ENCODE assay signal across 18 cellular contexts in genomic region chr17:73991260-73991659, GRCh38.
DNase-seq lines count a peak whose midpoint lies in the region; ATAC-seq and TF ChIP-seq lines count a peak whose summit lies in the region.
"Had no signal": no experiment of that assay in that cellular context is flagged by ENCODE, and none has a peak within 500 bp of the region (broad histone marks: within the 10 kb centered on the region; RNA-seq: fewer than 3 reads in every experiment).

No MANE protein-coding gene starts in this region.

- H3K4me1 ChIP-seq in heart right ventricle = no peaks in the 10 kb centered on the region
- H3K4me1 ChIP-seq: Peyer's patch had no signal

- H3K4me3 Mint-ChIP-seq in activated T-helper 1 cell treated with anti-CD3 and anti-CD28 coated beads, Interleukin-12 subunit alpha, Interleukin-12 subunit beta, Interleukin-2, Interleukin-4 antibody, amounts not matched to agents 30 ng/mL and 10 ng/mL and 1 ng/mL, durations not matched to agents 14 hours and 24 hours and 36 hours = no peak overlapping the region
- H3K4me3 Mint-ChIP-seq: CD4-positive, alpha-beta T cell; IgD-negative memory B cell; T-helper 1 cell treated with Interleukin-12 subunit alpha and Interleukin-12 subunit beta and Interleukin-4 antibody, amounts not matched to agents 30 μg/mL and 1 μg/mL, for 36 hours had no signal

- no peaks in the 10 kb centered on the region for H3K9me3 ChIP-seq in heart right ventricle
- H3K9me3 ChIP-seq: Peyer's patch had no signal

- H3K36me3 Mint-ChIP-seq in activated T-helper 1 cell treated with anti-CD3 and anti-CD28 coated beads, Interleukin-12 subunit alpha, Interleukin-12 subunit beta, Interleukin-2, Interleukin-4 antibody, amounts not matched to agents 30 ng/mL and 10 ng/mL and 1 ng/mL, durations not matched to agents 14 hours and 24 hours and 36 hours (ENCODE audit: low read depth) = no peaks in the 10 kb centered on the region
- H3K36me3 Mint-ChIP-seq: IgD-negative memory B cell had no signal

- ATAC-seq in heart right ventricle = no peak
- no peak for ATAC-seq in GM19324 (IDR thresholded peaks at IDR 0.05; ENCODE audit: low FRiP score, unreplicated experiment)
- ATAC-seq in HG02763 (IDR thresholded peaks at IDR 0.05; ENCODE audit: unreplicated experiment) = no peak
- ATAC-seq: SK-N-SH treated with all-trans-retinoic acid at 6 μM for 48 hours had no signal

- H3K27me3 ChIP-seq in H7 (ENCODE audit: control insufficient read depth, insufficient read depth, low read length) (no peaks in the 10 kb centered on the region), heart right ventricle (peaks cover 0 to 62% (median 34%) of the 10 kb centered on the region in 7 donors)
- H3K27me3 ChIP-seq: Peyer's patch had no signal

- H3K36me3 ChIP-seq in H7 (replicated peaks; ENCODE audit: control insufficient read depth, insufficient read depth, low read length) = no peaks in the 10 kb centered on the region
- H3K36me3 ChIP-seq in heart right ventricle = no peaks in the 10 kb centered on the region
- H3K36me3 ChIP-seq: Peyer's patch had no signal

- DNase-seq in COLO668 (lab: John Stamatoyannopoulos, UW; ENCODE audit: unreplicated experiment) = peak; percentile 4
- DNase-seq in H7 = peak; percentile 46
- peak; percentile 83 to 95 for DNase-seq in NCI-H526 (lab: John Stamatoyannopoulos, UW)
- DNase-seq in islet precursor cell = peak; percentile 76
- no peak for DNase-seq in heart right ventricle
- no peak for DNase-seq in activated T-helper 1 cell treated with anti-CD3 and anti-CD28 coated beads, Interleukin-12 subunit alpha, Interleukin-12 subunit beta, Interleukin-2, Interleukin-4 antibody, amounts not matched to agents 30 ng/mL and 10 ng/mL and 1 ng/mL, durations not matched to agents 14 hours and 24 hours and 36 hours (ENCODE audit: low spot score)
- DNase-seq: AML-193; CD4-positive, alpha-beta T cell; HCEC 1CT; NCI-H2107; NCI-H524 treated with DMSO at 0.1 percent for 48 hours; Peyer's patch; Right ventricle myocardium superior had no signal

- intact Hi-C loops in heart right ventricle (cut with DNase I) = no loop called here
- intact Hi-C loops in activated T-helper 1 cell treated with anti-CD3 and anti-CD28 coated beads, Interleukin-12 subunit alpha, Interleukin-12 subunit beta, Interleukin-2, Interleukin-4 antibody, amounts not matched to agents 30 ng/mL and 10 ng/mL and 1 ng/mL, durations not matched to agents 14 hours and 24 hours and 36 hours (cut with micrococcal nuclease) = no loop called here

- no peak overlapping the region for H3K27ac ChIP-seq in heart right ventricle
- H3K27ac ChIP-seq: Peyer's patch had no signal

- H3K27me3 Mint-ChIP-seq in activated T-helper 1 cell treated with anti-CD3 and anti-CD28 coated beads, Interleukin-12 subunit alpha, Interleukin-12 subunit beta, Interleukin-2, Interleukin-4 antibody, amounts not matched to agents 30 ng/mL and 10 ng/mL and 1 ng/mL, durations not matched to agents 14 hours and 24 hours and 36 hours (ENCODE audit: insufficient read depth) = no peaks in the 10 kb centered on the region

- no peak overlapping the region for H3K27ac Mint-ChIP-seq in activated T-helper 1 cell treated with anti-CD3 and anti-CD28 coated beads, Interleukin-12 subunit alpha, Interleukin-12 subunit beta, Interleukin-2, Interleukin-4 antibody, amounts not matched to agents 30 ng/mL and 10 ng/mL and 1 ng/mL, durations not matched to agents 14 hours and 24 hours and 36 hours
- H3K27ac Mint-ChIP-seq: CD4-positive, alpha-beta T cell; IgD-negative memory B cell; T-helper 1 cell treated with Interleukin-12 subunit alpha and Interleukin-12 subunit beta and Interleukin-4 antibody, amounts not matched to agents 30 μg/mL and 1 μg/mL, for 36 hours had no signal

- no peaks in the 10 kb centered on the region for H3K9me3 Mint-ChIP-seq in activated T-helper 1 cell treated with anti-CD3 and anti-CD28 coated beads, Interleukin-12 subunit alpha, Interleukin-12 subunit beta, Interleukin-2, Interleukin-4 antibody, amounts not matched to agents 30 ng/mL and 10 ng/mL and 1 ng/mL, durations not matched to agents 14 hours and 24 hours and 36 hours
- H3K9me3 Mint-ChIP-seq: CD4-positive, alpha-beta T cell; IgD-negative memory B cell; T-helper 1 cell treated with Interleukin-12 subunit alpha and Interleukin-12 subunit beta and Interleukin-4 antibody, amounts not matched to agents 30 μg/mL and 1 μg/mL, for 36 hours had no signal

- H3K4me1 Mint-ChIP-seq in activated T-helper 1 cell treated with anti-CD3 and anti-CD28 coated beads, Interleukin-12 subunit alpha, Interleukin-12 subunit beta, Interleukin-2, Interleukin-4 antibody, amounts not matched to agents 30 ng/mL and 10 ng/mL and 1 ng/mL, durations not matched to agents 14 hours and 24 hours and 36 hours (ENCODE audit: low read depth) = no peaks in the 10 kb centered on the region
- H3K4me1 Mint-ChIP-seq: IgD-negative memory B cell had no signal

- H3K4me3 ChIP-seq in H7 (ENCODE audit: insufficient read depth, low read depth, low read length) (no peak overlapping the region), heart right ventricle (no peak overlapping the region)
- H3K4me3 ChIP-seq: Peyer's patch had no signal

- TF ChIP-seq CTCF in heart right ventricle (IDR thresholded peaks at IDR 0.05) = no peak

- 77 to 80% methylated on average over 5 of the region's 5 CpGs for WGBS in heart right ventricle, 2 donors

Comparison
In these comparisons a context has a peak if more than half of its experiments do, and no peak if none do; other contexts are left out.
1. DNase-seq: peak in COLO668 (single experiment), H7 (single experiment), NCI-H526 (2 of 2) and islet precursor cell (single experiment); none in heart right ventricle (0 of 2) and activated T-helper 1 cell treated with anti-CD3 and anti-CD28 coated beads, Interleukin-12 subunit alpha, Interleukin-12 subunit beta, Interleukin-2, Interleukin-4 antibody, amounts not matched to agents 30 ng/mL and 10 ng/mL and 1 ng/mL, durations not matched to agents 14 hours and 24 hours and 36 hours (single experiment).